Comparison of ENCODE assay signal across 8 cellular contexts in genomic region chr1:6614019-6614952, GRCh38. TPM values are rescaled to one million over a fixed set of nuclear protein-coding genes. Genes with fewer than 3 reads are reported as not detected.
DNase-seq lines count a peak whose midpoint lies in the region; ATAC-seq, FAIRE-seq and TF ChIP-seq lines count a peak whose summit lies in the region.

No MANE protein-coding gene starts in this region.

- H3K79me2 ChIP-seq in OCI-LY7 (ENCODE audit: insufficient read depth, low read depth, low read length), result peaks cover 12% of the 10 kb centered on the region

- no peaks in the 10 kb centered on the region for H3K9me3 Mint-ChIP-seq in activated naive CD4-positive, alpha-beta T cell treated with anti-CD3 and anti-CD28 coated beads, Interleukin-2, amount 50 U/mL, for 24 hours

- H4K20me1 ChIP-seq in OCI-LY7 (ENCODE audit: insufficient read depth, low read length), result peaks cover 6% of the 10 kb centered on the region; the same call in 1 of the 2 replicates

- POLR2A ChIA-PET in OCI-LY7 (lab: Charles Lee), result interaction anchor here (0.8 kb wide), 1 partner anchor 35 kb away, joined by 3 read pairs; the partner anchor contains the start of gene ZBTB48

- peak overlapping the region; percentile 81 for H3K4me2 ChIP-seq in OCI-LY7 (ENCODE audit: low read length)

- BruUV-seq in OCI-LY7 (replicated peaks; lab: Mats Ljungman, UMichigan), result no TSS peak

- H3K36me3 ChIP-seq in OCI-LY7 (ENCODE audit: insufficient read depth, low read length), result peaks cover 19% of the 10 kb centered on the region
- no peaks in the 10 kb centered on the region for H3K36me3 ChIP-seq in pancreas

- H3K4me3 Mint-ChIP-seq in activated naive CD4-positive, alpha-beta T cell treated with anti-CD3 and anti-CD28 coated beads, Interleukin-2, amount 50 U/mL, for 24 hours, result peak overlapping the region; percentile 87

- H2AFZ ChIP-seq in OCI-LY7 (ENCODE audit: low read length), result peak overlapping the region; percentile 53; the same call in 1 of the 2 replicates

- no peak for DNase-seq in GM12864 (ENCODE audit: low read depth)
- peak; percentile 41 for DNase-seq in OCI-LY7 (ENCODE audit: low spot score)
- DNase-seq in Right ventricle myocardium inferior (ENCODE audit: missing footprints), result peak; percentile 83
- peak in 5 of 6 donors; percentile 59 to 80 (median 69) for DNase-seq in pancreas
- DNase-seq in H4 (ENCODE audit: low spot score), result no peak
- no peak for DNase-seq in NCI-H1694 treated with DMSO at 0.1 percent for 48 hours (lab: John Stamatoyannopoulos, UW)

- CTCF ChIA-PET in OCI-LY7 (lab: Charles Lee; ENCODE audit: unreplicated experiment), result no interaction called here

- FAIRE-seq in pancreas (lab: Jason Lieb, UNC), result no peak

- peak overlapping the region; percentile 89 for H3K4me3 ChIP-seq in GM12864 (ENCODE audit: low read depth, low read length)
- H3K4me3 ChIP-seq in OCI-LY7 (ENCODE audit: low read depth, low read length, poor library complexity, severe bottlenecking), result peak overlapping the region; percentile 94
- H3K4me3 ChIP-seq in pancreas, result peak overlapping the region; percentile 86 to 97 (median 91)

- H3K4me1 Mint-ChIP-seq in activated naive CD4-positive, alpha-beta T cell treated with anti-CD3 and anti-CD28 coated beads, Interleukin-2, amount 50 U/mL, for 24 hours, result peaks cover 22% of the 10 kb centered on the region

- intact Hi-C loops in OCI-LY7 (cut with micrococcal nuclease; ENCODE audit: unreplicated experiment) (no loop called here), Right ventricle myocardium inferior (cut with DNase I) (no loop called here), pancreas (cut with DNase I) (no loop called here)

- H3K27ac ChIP-seq in OCI-LY7 (ENCODE audit: low read depth, low read length, poor library complexity, severe bottlenecking), result peak overlapping the region; percentile 20
- H3K27ac ChIP-seq in pancreas, result peak overlapping the region; percentile 71 to 84 (median 82)

- H3K27ac Mint-ChIP-seq in activated naive CD4-positive, alpha-beta T cell treated with anti-CD3 and anti-CD28 coated beads, Interleukin-2, amount 50 U/mL, for 24 hours, result no peak overlapping the region

- H3K4me1 ChIP-seq in OCI-LY7 (ENCODE audit: insufficient read depth, low read length, poor library complexity, severe bottlenecking) (peaks cover 17% of the 10 kb centered on the region), pancreas (peaks cover 6 to 9% (median 8%) of the 10 kb centered on the region in 3 donors)

- H3K9me2 ChIP-seq in OCI-LY7 (ENCODE audit: insufficient read depth, low read length), result no peaks in the 10 kb centered on the region

- ATAC-seq in Right ventricle myocardium inferior (no peak), pancreas (peak; percentile 4 to 20 (median 7)), HG03378 (IDR thresholded peaks at IDR 0.05; ENCODE audit: unreplicated experiment) (no peak)

- no peaks in the 10 kb centered on the region for H3K27me3 ChIP-seq in pancreas

- no peaks in the 10 kb centered on the region for H3K9me3 ChIP-seq in OCI-LY7 (ENCODE audit: low read length)
- no peaks in the 10 kb centered on the region for H3K9me3 ChIP-seq in pancreas

- TF ChIP-seq CTCF in GM12864 (IDR thresholded peaks at IDR 0.05; ENCODE audit: low read depth, low read length, missing control alignments) (no peak), OCI-LY7 (conservative IDR thresholded peaks at IDR 0.05; ENCODE audit: low read length) (no peak), pancreas (IDR thresholded peaks at IDR 0.05) (no peak)

- no peaks in the 10 kb centered on the region for H3K27me3 Mint-ChIP-seq in activated naive CD4-positive, alpha-beta T cell treated with anti-CD3 and anti-CD28 coated beads, Interleukin-2, amount 50 U/mL, for 24 hours

- WGBS in pancreas, 2 donors, result 1% methylated on average over 67 to 117 of the region's 121 CpGs

- no peaks in the 10 kb centered on the region for H3K36me3 Mint-ChIP-seq in activated naive CD4-positive, alpha-beta T cell treated with anti-CD3 and anti-CD28 coated beads, Interleukin-2, amount 50 U/mL, for 24 hours

RNA-seq across cellular contexts. Expression of gene PHF13, which starts 0.8 kb away (rescaled TPM):
- 5.3 and 7.9 TPM in 2 replicates for total RNA-seq in OCI-LY7 (2014; rRNA removed; shearing (Covaris generic))
- 14.6 and 14.7 TPM in 2 replicates for total RNA-seq in OCI-LY7 (2022)
- total RNA-seq in Right ventricle myocardium inferior, result 8.0 TPM
- 1 to 10 TPM; 4.0 to 8.3 (median 4.7) TPM for total RNA-seq in pancreas
- 1 to 10 TPM; 4.5 to 8.0 TPM for polyA plus RNA-seq in pancreas
- total RNA-seq in H4 (2014; rRNA removed; shearing (Covaris generic)), result 7.6 and 7.8 TPM in 2 replicates

RNA-seq across cellular contexts. Expression of gene THAP3, which starts 10.4 kb away (rescaled TPM):
- total RNA-seq in OCI-LY7 (2014; rRNA removed; shearing (Covaris generic)), result 22.4 and 24.9 TPM in 2 replicates
- 17.2 and 19.0 TPM in 2 replicates for total RNA-seq in OCI-LY7 (2022)
- total RNA-seq in Right ventricle myocardium inferior, result 12.5 TPM
- total RNA-seq in pancreas, result 10 to 100 TPM in 1 of 6 donors, 1 to 10 TPM in 5; 6.9 to 11.6 (median 8.9) TPM
- 10 to 100 TPM; 21.9 to 28.0 TPM for polyA plus RNA-seq in pancreas
- 11.4 and 17.0 TPM in 2 replicates for total RNA-seq in H4 (2014; rRNA removed; shearing (Covaris generic))

RNA-seq across cellular contexts. Expression of gene KLHL21, which starts 11.6 kb away (rescaled TPM):
- 7.2 and 7.4 TPM in 2 replicates for total RNA-seq in OCI-LY7 (2014; rRNA removed; shearing (Covaris generic))
- total RNA-seq in OCI-LY7 (2022) (5.6 and 7.6 TPM in 2 replicates), Right ventricle myocardium inferior (102 TPM), pancreas (10 to 100 TPM; 10.8 to 31.3 (median 18.4) TPM)
- polyA plus RNA-seq in pancreas, result 10 to 100 TPM; 11.3 to 13.7 TPM
- total RNA-seq in H4 (2014; rRNA removed; shearing (Covaris generic)), result 8.4 and 11.4 TPM in 2 replicates

RNA-seq across cellular contexts. Expression of gene ZBTB48, which starts 34.5 kb away (rescaled TPM):
- total RNA-seq in OCI-LY7 (2014; rRNA removed; shearing (Covaris generic)), result 28.9 and 41.9 TPM in 2 replicates
- total RNA-seq in OCI-LY7 (2022) (51.3 and 58.2 TPM in 2 replicates), Right ventricle myocardium inferior (15.1 TPM), pancreas (10 to 100 TPM; 15.2 to 25.1 (median 16.9) TPM)
- 100 to 1,000 TPM; 118 to 143 TPM for polyA plus RNA-seq in pancreas
- total RNA-seq in H4 (2014; rRNA removed; shearing (Covaris generic)), result 6.3 and 8.8 TPM in 2 replicates

RNA-seq across cellular contexts. Expression of gene TAS1R1, which starts 59.2 kb away (rescaled TPM):
- total RNA-seq in OCI-LY7 (2014; rRNA removed; shearing (Covaris generic)), result not detected in 2 replicates
- total RNA-seq in OCI-LY7 (2022) (0.11 TPM in 1 of 2 replicates, not detected in the other), Right ventricle myocardium inferior (not detected), pancreas (not detected)
- polyA plus RNA-seq in pancreas, result not detected
- not detected in 2 replicates for total RNA-seq in H4 (2014; rRNA removed; shearing (Covaris generic))

Comparison
In these comparisons a context has a peak if more than half of its experiments do, and no peak if none do; other contexts are left out.
1. DNase-seq: peak in OCI-LY7 (single experiment), Right ventricle myocardium inferior (single experiment) and pancreas (5 of 6); none in GM12864 (single experiment), H4 (single experiment) and NCI-H1694 treated with DMSO at 0.1 percent for 48 hours (single experiment).
2. ATAC-seq: peak in pancreas (4 of 4); none in Right ventricle myocardium inferior (single experiment) and HG03378 (single experiment).
3. Peak in every context shown above with its lines, with median percentiles within 50 percentile points of each other: H3K4me3 ChIP-seq.